In the genomic region with DNA sequence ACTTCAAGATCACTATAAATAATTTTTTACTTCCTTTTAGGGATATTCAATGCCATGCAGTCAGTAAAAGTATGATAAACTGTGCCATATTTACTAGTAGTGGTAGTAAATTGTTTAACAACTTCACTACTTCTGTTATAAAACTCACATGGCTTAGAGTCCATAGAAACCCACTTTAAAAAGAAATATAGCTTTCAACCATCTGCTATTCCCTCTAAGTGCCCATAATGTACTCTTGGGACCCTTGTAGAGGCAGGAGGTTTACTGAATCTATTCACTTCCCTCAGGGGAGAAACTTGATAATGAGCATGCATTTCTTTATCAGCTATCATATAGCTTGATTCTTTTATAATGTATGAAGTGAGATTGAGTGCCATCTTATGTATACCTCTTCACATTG, we compare ENCODE assay signal across 19 cellular contexts.
"Had no signal": no experiment of that assay in that cellular context is flagged by ENCODE, and none has a peak within 500 bp of the region (broad histone marks: within the 10 kb centered on the region; RNA-seq: fewer than 3 reads in every experiment).

No MANE protein-coding gene starts in this region.

- H3K4me3 ChIP-seq: heart right ventricle, uterus had no signal

- H3K27me3 ChIP-seq: heart right ventricle, uterus had no signal

- H3K4me1 ChIP-seq: heart right ventricle, uterus had no signal

- H3K27ac ChIP-seq: heart right ventricle, uterus, VCaP had no signal

- H3K36me3 ChIP-seq: heart right ventricle, uterus had no signal

- ATAC-seq: activated CD4-positive, CD25-positive, alpha-beta regulatory T cell treated with anti-CD3 and anti-CD28 coated beads, Interleukin-2, amount 50 U/mL, for 24 hours; activated CD8-positive, alpha-beta memory T cell treated with anti-CD3 and anti-CD28 coated beads, Interleukin-2, amount 10 ng/mL, durations not matched to agents 7 days and 5 days; activated CD8-positive, alpha-beta T cell treated with anti-CD3 and anti-CD28 coated beads for 36 hours; heart right ventricle; left cardiac atrium; natural killer cell treated with Interleukin-12 subunit alpha and Interleukin-12 subunit beta and Interleukin-15 and Interleukin-18, amount 100 ng/mL, for 72 hours; stimulated activated naive B cell treated with anti-CD40 and anti-IgM and Interleukin-4, amounts not matched to agents 10 μg/mL and 1 μg/mL and 100 μg/mL, for 72 hours had no signal

- H3K9me3 ChIP-seq: uterus had no signal

- DNase-seq: activated CD4-positive, alpha-beta T cell treated with anti-CD3 and anti-CD28 coated beads, Interleukin-2, amount 10 ng/mL, durations not matched to agents 7 days and 5 days; activated CD8-positive, alpha-beta memory T cell treated with anti-CD3 and anti-CD28 coated beads, Interleukin-2, amount 10 ng/mL, durations not matched to agents 7 days and 5 days; activated CD8-positive, alpha-beta T cell treated with anti-CD3 and anti-CD28 coated beads for 36 hours; activated effector memory CD4-positive, alpha-beta T cell treated with anti-CD3 and anti-CD28 coated beads, Interleukin-2, amount 50 U/mL, for 16 hours; activated naive CD4-positive, alpha-beta T cell treated with anti-CD3 and anti-CD28 coated beads, Interleukin-2, amount 10 ng/mL, durations not matched to agents 7 days and 5 days; activated T-cell treated with anti-CD3 and anti-CD28 coated beads for 4 hours; amygdala; cortex of kidney; heart right ventricle; islet precursor cell; left cardiac atrium; stimulated activated CD4-positive, alpha-beta T cell treated with anti-CD3 and anti-CD28 coated beads, Interleukin-2, amount 100 ng/mL, for 48 hours; stimulated activated CD8-positive, alpha-beta memory T cell treated with anti-CD3 and anti-CD28 coated beads, Interleukin-4, amount 100 ng/mL, for 48 hours; stimulated activated naive B cell treated with anti-CD40 and anti-IgM and Interleukin-4, amounts not matched to agents 10 μg/mL and 1 μg/mL and 100 μg/mL, for 72 hours; trophoblast cell; uterus had no signal
